23 cellular contexts compared by ENCODE assay signal in the genomic region with DNA sequence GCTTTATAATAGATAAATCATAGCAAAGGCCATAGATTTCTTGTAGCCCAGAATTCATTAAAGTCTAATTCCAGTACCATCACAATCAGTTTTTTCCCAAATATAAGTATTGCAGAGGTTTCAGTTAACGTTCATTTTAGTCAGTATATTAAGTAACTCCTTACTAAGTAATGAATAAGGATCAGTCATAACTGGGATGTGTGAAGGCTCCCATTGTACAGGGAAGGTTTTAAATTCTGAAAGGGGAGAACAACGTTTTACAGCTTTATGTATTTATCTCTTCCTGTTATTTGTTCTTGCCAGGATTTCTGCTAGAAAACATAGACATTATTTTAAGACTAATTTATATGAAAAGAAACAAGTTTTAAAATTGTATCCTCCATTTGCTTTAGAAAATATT.
"Had no signal": no experiment of that assay in that cellular context is flagged by ENCODE, and none has a peak within 500 bp of the region (broad histone marks: within the 10 kb centered on the region; RNA-seq: fewer than 3 reads in every experiment).

No MANE protein-coding gene starts in this region.

- H3K27ac Mint-ChIP-seq: endodermal cell; naive thymus-derived CD4-positive, alpha-beta T cell; neural progenitor cell; progenitor cell of endocrine pancreas; type B pancreatic cell had no signal

- H3K27ac ChIP-seq: colonic mucosa, gastrocnemius medialis, heart right ventricle, neural progenitor cell, pancreas, suprapubic skin, thyroid gland had no signal

- H3K4me3 ChIP-seq: colonic mucosa, gastrocnemius medialis, heart right ventricle, neural progenitor cell, pancreas, suprapubic skin, thyroid gland had no signal

- DNase-seq: colonic mucosa; effector CD4-positive, alpha-beta T cell; endodermal cell; gastrocnemius medialis; heart right ventricle; hypothalamus; islet precursor cell; mammary epithelial cell; naive thymus-derived CD4-positive, alpha-beta T cell; nucleus accumbens; pancreas; right cardiac atrium; small intestine; stimulated activated CD4-positive, alpha-beta T cell treated with anti-CD3 and anti-CD28 coated beads, Interleukin-12 subunit alpha, Interleukin-12 subunit beta, amount 100 ng/mL, for 4 hours; stimulated activated naive CD4-positive, alpha-beta T cell treated with Interleukin-2 at 50 U/mL for 16 hours; thyroid gland had no signal

- H3K27me3 Mint-ChIP-seq: naive thymus-derived CD4-positive, alpha-beta T cell; progenitor cell of endocrine pancreas; type B pancreatic cell had no signal

- H3K4me2 ChIP-seq: neural progenitor cell had no signal

- H2AFZ ChIP-seq: neural progenitor cell had no signal

- H3K9me3 Mint-ChIP-seq: type B pancreatic cell had no signal

- H3K36me3 ChIP-seq: colonic mucosa, gastrocnemius medialis, heart right ventricle, neural progenitor cell, pancreas, suprapubic skin, thyroid gland had no signal

- H3K4me1 ChIP-seq: colonic mucosa had no signal

- H3K27me3 ChIP-seq: colonic mucosa, gastrocnemius medialis, heart right ventricle, neural progenitor cell, pancreas, suprapubic skin, thyroid gland had no signal

- H3K4me3 Mint-ChIP-seq: endodermal cell; naive thymus-derived CD4-positive, alpha-beta T cell; neural progenitor cell; type B pancreatic cell had no signal

- H3K9ac ChIP-seq: neural progenitor cell had no signal

- FAIRE-seq: small intestine, urothelium cell line had no signal

- H3K4me1 Mint-ChIP-seq: endodermal cell; naive thymus-derived CD4-positive, alpha-beta T cell had no signal

- ATAC-seq: esophagus mucosa; gastrocnemius medialis; heart right ventricle; left lobe of liver; naive thymus-derived CD4-positive, alpha-beta T cell; pancreas; right cardiac atrium had no signal

- H3K36me3 Mint-ChIP-seq: naive thymus-derived CD4-positive, alpha-beta T cell had no signal

- H3K9me3 ChIP-seq: colonic mucosa, gastrocnemius medialis, pancreas, suprapubic skin, thyroid gland had no signal
